In genomic region chr1:7783826-7784491, GRCh38 we compare ENCODE assay signal across 8 cellular contexts. TPM values are rescaled to one million over a fixed set of nuclear protein-coding genes. Genes with fewer than 3 reads are reported as not detected.
DNase-seq lines count a peak whose midpoint lies in the region; ATAC-seq and TF ChIP-seq lines count a peak whose summit lies in the region.

TSS of gene PER3 (plus strand) at chr1:7784291. CDS start at chr1:7784878, 587 bp downstream.

- 1% methylated on average over 90 of the region's 90 CpGs for WGBS in ectodermal cell, 2 experiments
- WGBS in lung, 2 donors = 1% methylated on average over 60 to 90 of the region's 90 CpGs

- peak within 1 kb of the TSS; percentile 60 for H3K27ac ChIP-seq in ectodermal cell (ENCODE audit: insufficient read depth, low read depth, low read length, poor library complexity, severe bottlenecking)
- peak within 1 kb of the TSS; percentile 88 for H3K27ac ChIP-seq in lung (ENCODE audit: low read depth in 1 of 2, low read length in 1 of 2)

- H3K4me3 ChIP-seq in ectodermal cell (ENCODE audit: insufficient read depth, low read depth, low read length) (peak within 1 kb of the TSS; percentile 41), lung (peak within 1 kb of the TSS; percentile 53)

- DNase-seq in CD1c-positive myeloid dendritic cell (ENCODE audit: extremely low spot score) (peak; percentile 98), NCI-H82 (lab: John Stamatoyannopoulos, UW) (peak; percentile 98), lung (ENCODE audit: low spot score) (peak; percentile 96)
- DNase-seq in activated CD8-positive, alpha-beta memory T cell treated with anti-CD3 and anti-CD28 coated beads for 1 hour (ENCODE audit: extremely low read depth in 1 of 2, low read depth in 1 of 2) = peak; percentile 63 to 81
- peak; percentile 79 to 85 (median 79) for DNase-seq in stimulated activated CD4-positive, alpha-beta T cell treated with anti-CD3 and anti-CD28 coated beads, TNF-alpha, amount 100 ng/mL, for 1 hour (ENCODE audit: low read depth in 3 of 3, low spot score in 1 of 3)

- H3K36me3 ChIP-seq in ectodermal cell (ENCODE audit: control insufficient read depth, insufficient read depth, low read length) (peaks cover 19% of the 10 kb centered on the region), lung (ENCODE audit: control insufficient read depth in 2 of 2, insufficient read depth in 2 of 2, low read length in 2 of 2) (peaks cover 10 to 14% of the 10 kb centered on the region in 2 donors)

- H3K9me3 ChIP-seq in ectodermal cell (ENCODE audit: control insufficient read depth, low read length) (no peaks in the 10 kb centered on the region), lung (ENCODE audit: control insufficient read depth in 2 of 2, insufficient read depth in 1 of 2, low read length in 1 of 2) (no peaks in the 10 kb centered on the region)

- peaks cover 7% of the 10 kb centered on the region for H3K27me3 ChIP-seq in ectodermal cell (ENCODE audit: control insufficient read depth, insufficient read depth, low read length, poor library complexity, severe bottlenecking)
- H3K27me3 ChIP-seq in lung (ENCODE audit: control insufficient read depth, insufficient read depth) = no peaks in the 10 kb centered on the region

- H3K4me1 ChIP-seq in ectodermal cell (ENCODE audit: control insufficient read depth, insufficient read depth, low read length) (no peaks in the 10 kb centered on the region), lung (ENCODE audit: control insufficient read depth in 2 of 2, insufficient read depth in 2 of 2, low read length in 2 of 2) (peaks cover 0 to 5% of the 10 kb centered on the region in 2 donors)

- TF ChIP-seq CTCF in lung (IDR thresholded peaks at IDR 0.05; ENCODE audit: control extremely low read depth, extremely low read depth) = no peak

- ATAC-seq in GM19397 (IDR thresholded peaks at IDR 0.05; ENCODE audit: unreplicated experiment) = peak; percentile 91
- ATAC-seq in HG03558 (IDR thresholded peaks at IDR 0.05; ENCODE audit: extremely low read depth, unreplicated experiment) = peak; percentile 79
- ATAC-seq in lung (ENCODE audit: insufficient read depth, low FRiP score) = peak; percentile 96

RNA-seq across cellular contexts. Expression of gene PER3, which starts in this region (rescaled TPM):
- polyA plus RNA-seq in ectodermal cell (2013, experiment 1 of 4) = 9.8 TPM
- 11.0 TPM for polyA plus RNA-seq in ectodermal cell (2013, experiment 2 of 4)
- 9.5 TPM for polyA plus RNA-seq in ectodermal cell (2013, experiment 3 of 4)
- 12.6 TPM for polyA plus RNA-seq in ectodermal cell (2013, experiment 4 of 4)
- 10 to 100 TPM; 11.5 to 21.1 TPM for total RNA-seq in lung
- polyA plus RNA-seq in lung = 10 to 100 TPM in 1 of 2 donors, 1 to 10 TPM in 1; 3.4 to 11.5 TPM

Comparison
In these comparisons a context has a peak if more than half of its experiments do, and no peak if none do; other contexts are left out.
1. Peak in every context shown above with its lines: DNase-seq, ATAC-seq, H3K4me3 ChIP-seq and H3K27ac ChIP-seq.